ENCODE assay signal across 26 cellular contexts in the genomic region with DNA sequence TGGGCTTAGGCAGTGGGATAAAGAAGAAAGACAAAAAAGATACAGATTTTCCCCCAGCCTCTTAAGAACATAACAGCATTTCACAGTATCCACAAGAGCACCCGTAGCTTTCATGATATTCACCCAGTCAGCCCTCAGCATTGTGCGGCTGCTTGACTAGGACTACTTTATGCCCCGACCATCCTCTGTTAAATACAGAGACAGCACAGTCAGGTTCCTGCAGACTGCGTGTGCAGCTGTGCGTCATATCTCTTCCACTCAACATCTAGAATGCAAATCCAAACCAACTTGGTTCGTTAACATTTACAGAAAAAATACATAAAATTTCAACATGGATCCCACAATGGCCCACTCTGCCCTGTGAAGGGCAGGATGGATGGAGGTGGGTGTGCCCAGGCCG. TPM values are rescaled to one million over a fixed set of nuclear protein-coding genes. Genes with fewer than 3 reads are reported as not detected.
"Had no signal": no experiment of that assay in that cellular context is flagged by ENCODE, and none has a peak within 500 bp of the region (broad histone marks: within the 10 kb centered on the region; RNA-seq: fewer than 3 reads in every experiment).

No MANE protein-coding gene starts in this region.

- H3K27me3 ChIP-seq: colonic mucosa, gastrocnemius medialis had no signal

- DNase-seq: activated CD4-positive, alpha-beta T cell treated with anti-CD3 and anti-CD28 coated beads, Interleukin-2, amount 10 ng/mL, durations not matched to agents 7 days and 5 days; activated CD4-positive, CD25-positive, alpha-beta regulatory T cell treated with anti-CD3 and anti-CD28 coated beads, Interleukin-2, amount 50 U/mL, for 72 hours; activated CD8-positive, alpha-beta memory T cell treated with anti-CD3 and anti-CD28 coated beads, Interleukin-2, amount 10 ng/mL, durations not matched to agents 7 days and 5 days; activated CD8-positive, alpha-beta T cell treated with anti-CD3 and anti-CD28 coated beads for 36 hours; activated effector memory CD4-positive, alpha-beta T cell treated with anti-CD3 and anti-CD28 coated beads, Interleukin-2, amount 50 U/mL, for 16 hours; activated naive CD4-positive, alpha-beta T cell treated with anti-CD3 and anti-CD28 coated beads, Interleukin-2, amount 10 ng/mL, durations not matched to agents 7 days and 5 days; activated T-cell treated with anti-CD3 and anti-CD28 coated beads for 4 hours; amygdala; colonic mucosa; dorsolateral prefrontal cortex; effector memory CD8-positive, alpha-beta T cell; gastrocnemius medialis; hippocampal formation; islet precursor cell; left cardiac atrium; small intestine; stimulated activated CD4-positive, alpha-beta T cell treated with anti-CD3 and anti-CD28 coated beads, Interleukin-2, amount 100 ng/mL, for 48 hours; stimulated activated CD8-positive, alpha-beta memory T cell treated with anti-CD3 and anti-CD28 coated beads, Interleukin-4, amount 100 ng/mL, for 48 hours; stimulated activated naive CD8-positive, alpha-beta T cell treated with anti-CD3 and anti-CD28 coated beads, Interleukin-15, amount 100 ng/mL, for 72 hours; tibial artery had no signal

- H3K4me3 Mint-ChIP-seq: activated CD4-positive, alpha-beta T cell treated with anti-CD3 and anti-CD28 coated beads, Interleukin-2, amount 10 ng/mL, durations not matched to agents 7 days and 5 days; activated CD8-positive, alpha-beta memory T cell treated with anti-CD3 and anti-CD28 coated beads, Interleukin-2, amount 10 ng/mL, durations not matched to agents 7 days and 5 days; activated CD8-positive, alpha-beta T cell treated with anti-CD3 and anti-CD28 coated beads for 36 hours; activated naive CD4-positive, alpha-beta T cell treated with anti-CD3 and anti-CD28 coated beads, Interleukin-2, amount 10 ng/mL, durations not matched to agents 7 days and 5 days; effector memory CD8-positive, alpha-beta T cell; neural crest cell; stimulated activated naive CD8-positive, alpha-beta T cell treated with anti-CD3 and anti-CD28 coated beads, Interleukin-15, amount 100 ng/mL, for 72 hours had no signal

- H3K36me3 ChIP-seq: colonic mucosa, gastrocnemius medialis, tibial artery had no signal

- H3K27me3 Mint-ChIP-seq: activated CD4-positive, alpha-beta T cell treated with anti-CD3 and anti-CD28 coated beads, Interleukin-2, amount 10 ng/mL, durations not matched to agents 7 days and 5 days; activated CD8-positive, alpha-beta T cell treated with anti-CD3 and anti-CD28 coated beads for 36 hours; effector memory CD8-positive, alpha-beta T cell; stimulated activated naive CD8-positive, alpha-beta T cell treated with anti-CD3 and anti-CD28 coated beads, Interleukin-15, amount 100 ng/mL, for 72 hours had no signal

- H3K9me3 ChIP-seq: colonic mucosa, gastrocnemius medialis, tibial artery had no signal

- H3K4me1 Mint-ChIP-seq: activated naive CD4-positive, alpha-beta T cell treated with anti-CD3 and anti-CD28 coated beads, Interleukin-2, amount 10 ng/mL, durations not matched to agents 7 days and 5 days; neural crest cell had no signal

- H3K27ac Mint-ChIP-seq: activated CD4-positive, alpha-beta T cell treated with anti-CD3 and anti-CD28 coated beads, Interleukin-2, amount 10 ng/mL, durations not matched to agents 7 days and 5 days; activated CD8-positive, alpha-beta memory T cell treated with anti-CD3 and anti-CD28 coated beads, Interleukin-2, amount 10 ng/mL, durations not matched to agents 7 days and 5 days; activated CD8-positive, alpha-beta T cell treated with anti-CD3 and anti-CD28 coated beads for 36 hours; activated naive CD4-positive, alpha-beta T cell treated with anti-CD3 and anti-CD28 coated beads, Interleukin-2, amount 10 ng/mL, durations not matched to agents 7 days and 5 days had no signal

- H3K4me1 ChIP-seq: colonic mucosa, tibial artery had no signal

- FAIRE-seq: bronchial epithelial cell, endothelial cell of umbilical vein, small intestine had no signal

- H3K4me3 ChIP-seq: colonic mucosa, dorsolateral prefrontal cortex, gastrocnemius medialis, tibial artery had no signal

- ATAC-seq: activated CD8-positive, alpha-beta memory T cell treated with anti-CD3 and anti-CD28 coated beads, Interleukin-2, amount 10 ng/mL, durations not matched to agents 7 days and 5 days; activated CD8-positive, alpha-beta T cell treated with anti-CD3 and anti-CD28 coated beads for 36 hours; effector memory CD8-positive, alpha-beta T cell; esophagus mucosa; gastrocnemius medialis; left cardiac atrium; sciatic nerve; stimulated activated naive CD8-positive, alpha-beta T cell treated with anti-CD3 and anti-CD28 coated beads, Interleukin-15, amount 100 ng/mL, for 72 hours had no signal

- H3K9me3 Mint-ChIP-seq: activated CD4-positive, alpha-beta T cell treated with anti-CD3 and anti-CD28 coated beads, Interleukin-2, amount 10 ng/mL, durations not matched to agents 7 days and 5 days; activated CD8-positive, alpha-beta T cell treated with anti-CD3 and anti-CD28 coated beads for 36 hours; activated naive CD4-positive, alpha-beta T cell treated with anti-CD3 and anti-CD28 coated beads, Interleukin-2, amount 10 ng/mL, durations not matched to agents 7 days and 5 days; effector memory CD8-positive, alpha-beta T cell; neural crest cell; stimulated activated naive CD8-positive, alpha-beta T cell treated with anti-CD3 and anti-CD28 coated beads, Interleukin-15, amount 100 ng/mL, for 72 hours had no signal

- H3K27ac ChIP-seq: colonic mucosa, dorsolateral prefrontal cortex, gastrocnemius medialis, tibial artery, VCaP had no signal

RNA-seq across cellular contexts. Expression of gene PIK3AP1, which starts 33.8 kb away (rescaled TPM):
- total RNA-seq: endothelial cell of umbilical vein had no signal
